ENCODE assay signal across 8 cellular contexts in the genomic region with DNA sequence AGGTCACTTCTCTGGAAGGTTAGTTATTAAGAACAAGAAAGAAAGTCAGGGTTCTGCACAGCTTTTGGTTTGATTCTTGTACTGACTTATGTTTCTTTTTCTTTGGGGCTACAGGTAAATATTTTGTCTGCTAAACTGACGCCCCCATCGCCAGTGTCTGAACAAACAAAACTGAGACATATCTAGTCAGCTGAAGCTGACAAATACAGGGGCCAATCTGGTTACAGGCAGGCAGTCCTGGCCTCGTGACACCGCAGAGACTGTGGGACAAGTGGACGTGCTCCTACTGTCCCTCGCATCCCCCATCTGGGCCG. TPM values are rescaled to one million over a fixed set of nuclear protein-coding genes. Genes with fewer than 3 reads are reported as not detected.
DNase-seq lines count a peak whose midpoint lies in the region; TF ChIP-seq lines count a peak whose summit lies in the region.

No MANE protein-coding gene starts in this region.

- H3K4me3 ChIP-seq in GM06990 (replicated peaks; ENCODE audit: low read depth, low read length), result peak overlapping the region; percentile 85
- peak overlapping the region; percentile 52 for H3K4me3 ChIP-seq in SJSA1
- peak overlapping the region; percentile 84 for H3K4me3 ChIP-seq in fibroblast of mammary gland (ENCODE audit: control insufficient read depth, low read depth, low read length)
- H3K4me3 ChIP-seq in prostate gland, result peak overlapping the region; percentile 55 to 73

- H3K36me3 ChIP-seq in GM06990 (ENCODE audit: control insufficient read depth, insufficient read depth, low read length), result no peaks in the 10 kb centered on the region; the same call in 1 of the 2 replicates
- H3K36me3 ChIP-seq in SJSA1, result peaks cover 6% of the 10 kb centered on the region
- no peaks in the 10 kb centered on the region for H3K36me3 ChIP-seq in prostate gland

- intact Hi-C loops in prostate gland (cut with DNase I), result loop anchor here (5.0 to 10.0 kb wide), 3 partner anchors 75 to 1068 kb away; a partner anchor contains a TSS

- DNase-seq in GM06990 (ENCODE audit: extremely low read depth, insufficient read length) (no peak), SJSA1 (ENCODE audit: low read depth in 1 of 2, low spot score in 2 of 2) (no peak), fibroblast of mammary gland (ENCODE audit: low read depth) (no peak), prostate gland (ENCODE audit: low spot score) (no peak), NCI-H2081 (lab: John Stamatoyannopoulos, UW) (no peak), KBM-7 (no peak), DMS153 treated with DMSO at 0.1 percent for 48 hours (lab: John Stamatoyannopoulos, UW; ENCODE audit: unreplicated experiment) (no peak)
- no peak for DNase-seq in effector CD8-positive, alpha-beta T cell (lab: John Stamatoyannopoulos, UW)

- H3K9me3 ChIP-seq in SJSA1 (replicated peaks) (no peaks in the 10 kb centered on the region), prostate gland (no peaks in the 10 kb centered on the region)

- in situ Hi-C loops in KBM-7 (cut with MboI; ENCODE audit: low pct_unique_long_range_greater_than_20kb, low sequenced_read_pairs), result no loop called here

- TF ChIP-seq CTCF in GM06990 (IDR thresholded peaks at IDR 0.05; ENCODE audit: insufficient read depth, low read length, poor library complexity, severe bottlenecking), result no peak
- no peak for TF ChIP-seq CTCF in fibroblast of mammary gland (conservative IDR thresholded peaks at IDR 0.05; ENCODE audit: control insufficient read depth, insufficient read depth, low read depth, low read length)
- no peak for TF ChIP-seq CTCF in prostate gland (IDR thresholded peaks at IDR 0.05)

- no peak for TF ChIP-seq POLR2A in prostate gland (IDR thresholded peaks at IDR 0.05)

- WGBS in prostate gland, result under 1% methylated on average over 7 of the region's 7 CpGs

- H3K4me1 ChIP-seq in SJSA1 (replicated peaks), result peaks cover 13% of the 10 kb centered on the region
- H3K4me1 ChIP-seq in prostate gland (replicated peaks), result no peaks in the 10 kb centered on the region

- H3K27me3 ChIP-seq in GM06990 (replicated peaks; ENCODE audit: control insufficient read depth, insufficient read depth, low read length) (no peaks in the 10 kb centered on the region), SJSA1 (replicated peaks) (no peaks in the 10 kb centered on the region), prostate gland (replicated peaks; ENCODE audit: insufficient read depth) (no peaks in the 10 kb centered on the region)

- H3K27ac ChIP-seq in SJSA1 (peak overlapping the region; percentile 79), prostate gland (peak overlapping the region; percentile 92 to 93)

RNA-seq across cellular contexts. Expression of a gene that starts 4.6 kb away (rescaled TPM):
- total RNA-seq in SJSA1 (2014; rRNA removed; shearing (Covaris generic)), result 303 and 410 TPM in 2 replicates
- 100 to 1,000 TPM; 267 to 422 TPM for total RNA-seq in prostate gland

RNA-seq across cellular contexts. Expression of a gene that starts 24.4 kb away (rescaled TPM):
- total RNA-seq in SJSA1 (2014; rRNA removed; shearing (Covaris generic)), result 2.7 and 4.7 TPM in 2 replicates
- total RNA-seq in prostate gland, result 1 to 10 TPM; 6.9 to 8.8 TPM

RNA-seq across cellular contexts. Expression of a gene that starts 53.3 kb away (rescaled TPM):
- 0.69 and 2.4 TPM in 2 replicates for total RNA-seq in SJSA1 (2014; rRNA removed; shearing (Covaris generic))
- 1 to 10 TPM; 4.0 to 4.3 TPM for total RNA-seq in prostate gland
